ENCODE assay signal across 8 cellular contexts in genomic region chr12:89353188-89353822, GRCh38. TPM values are rescaled to one million over a fixed set of nuclear protein-coding genes. Genes with fewer than 3 reads are reported as not detected.
A peak's percentile ranks its signal among the peaks of the same experiment; 100 is the strongest.
DNase-seq lines count a peak whose midpoint lies in the region; ATAC-seq lines count a peak whose summit lies in the region.

No MANE protein-coding gene starts in this region.

- H3K9me3 Mint-ChIP-seq in activated naive CD8-positive, alpha-beta T cell treated with anti-CD3 and anti-CD28 coated beads for 36 hours, result no peaks in the 10 kb centered on the region

- peaks cover 26% of the 10 kb centered on the region for H3K27me3 Mint-ChIP-seq in activated naive CD8-positive, alpha-beta T cell treated with anti-CD3 and anti-CD28 coated beads for 36 hours

- H3K9me3 ChIP-seq in ES-I3 (ENCODE audit: control insufficient read depth, insufficient read depth, low read length), result no peaks in the 10 kb centered on the region

- peaks cover 20% of the 10 kb centered on the region for H3K36me3 Mint-ChIP-seq in activated naive CD8-positive, alpha-beta T cell treated with anti-CD3 and anti-CD28 coated beads for 36 hours

- peak overlapping the region; percentile 78 for H3K9ac ChIP-seq in ES-I3 (ENCODE audit: low read depth, low read length)

- ATAC-seq in HG03196 (IDR thresholded peaks at IDR 0.05; ENCODE audit: unreplicated experiment), result peak; percentile 32
- peak; percentile 78 for ATAC-seq in Right ventricle myocardium inferior
- ATAC-seq in HG03442 (IDR thresholded peaks at IDR 0.05; ENCODE audit: unreplicated experiment), result no peak

- intact Hi-C loops in Right ventricle myocardium inferior (cut with DNase I), result loop anchor here (2.0 to 10.0 kb wide), 6 partner anchors 99 to 351 kb away; partner anchors contain the start of genes ATP2B1, GALNT4 and POC1B

- peak overlapping the region; percentile 76 for H3K27ac Mint-ChIP-seq in activated naive CD8-positive, alpha-beta T cell treated with anti-CD3 and anti-CD28 coated beads for 36 hours

- DNase-seq in RKO (ENCODE audit: low spot score) (peak; percentile 82), Right ventricle myocardium inferior (ENCODE audit: missing footprints) (peak; percentile 86), nucleus accumbens (lab: John Stamatoyannopoulos, UW) (peak in 46 of 56 donors; percentile 22 to 78 (median 54)), NCI-H524 treated with DMSO at 0.1 percent for 48 hours (lab: John Stamatoyannopoulos, UW) (no peak)
- DNase-seq in activated naive CD8-positive, alpha-beta T cell treated with anti-CD3 and anti-CD28 coated beads for 36 hours, result peak; percentile 56

- peaks cover 48% of the 10 kb centered on the region for H3K4me1 Mint-ChIP-seq in activated naive CD8-positive, alpha-beta T cell treated with anti-CD3 and anti-CD28 coated beads for 36 hours

- peaks cover 9% of the 10 kb centered on the region; the same call in 1 of the 2 replicates for H3K36me3 ChIP-seq in ES-I3 (ENCODE audit: insufficient read depth, low read length)

- H3K4me3 Mint-ChIP-seq in activated naive CD8-positive, alpha-beta T cell treated with anti-CD3 and anti-CD28 coated beads for 36 hours, result peak overlapping the region; percentile 89

- peaks cover 29% of the 10 kb centered on the region for H3K4me1 ChIP-seq in ES-I3 (ENCODE audit: insufficient read depth, low read length)

RNA-seq across cellular contexts. Expression of gene DUSP6, which starts 1.0 kb away (rescaled TPM):
- 10 to 100 TPM; 15.3 to 15.6 TPM for total RNA-seq in activated naive CD8-positive, alpha-beta T cell treated with anti-CD3 and anti-CD28 coated beads for 36 hours
- 25.0 TPM for total RNA-seq in Right ventricle myocardium inferior
